Comparison of ENCODE assay signal across 14 cellular contexts in the genomic region with DNA sequence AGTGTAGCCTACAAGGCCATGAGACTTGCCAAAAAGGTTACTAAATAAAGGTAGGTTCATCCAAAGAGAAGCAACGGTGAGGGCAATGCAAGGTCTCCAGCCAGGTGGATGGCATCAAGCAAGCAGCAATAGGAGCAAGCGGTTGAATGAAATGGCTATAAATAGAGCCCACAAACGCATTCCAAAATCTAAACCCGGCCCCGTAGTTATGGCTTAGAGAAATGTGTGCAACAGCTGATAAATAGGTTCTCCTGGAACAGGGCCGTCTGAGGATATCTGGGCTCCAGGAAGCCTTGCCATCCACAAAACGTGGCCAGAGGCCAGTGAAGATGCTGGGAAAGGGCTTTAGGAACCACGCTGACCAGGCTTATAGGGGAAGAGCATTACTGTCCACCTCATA.
A peak's percentile ranks its signal among the peaks of the same experiment; 100 is the strongest.
DNase-seq lines count a peak whose midpoint lies in the region; ATAC-seq and TF ChIP-seq lines count a peak whose summit lies in the region.
"Had no signal": no experiment of that assay in that cellular context is flagged by ENCODE, and none has a peak within 500 bp of the region (broad histone marks: within the 10 kb centered on the region; RNA-seq: fewer than 3 reads in every experiment).

No MANE protein-coding gene starts in this region.

- DNase-seq in cerebellar cortex (ENCODE audit: low spot score): peak; percentile 26
- DNase-seq in right cardiac atrium: peak in 2 of 3 donors; percentile 36 to 69
- no peak for DNase-seq in HCEC 1CT
- DNase-seq in stimulated activated CD8-positive, alpha-beta memory T cell treated with anti-CD3 and anti-CD28 coated beads, Interleukin-4, amount 100 ng/mL, for 48 hours: no peak
- DNase-seq in Ammon's horn (ENCODE audit: low spot score): no peak
- DNase-seq: AML-193; left colon; NCI-H446 treated with DMSO at 0.1 percent for 48 hours; stimulated activated naive CD8-positive, alpha-beta T cell treated with anti-CD3 and anti-CD28 coated beads, Interleukin-15, amount 100 ng/mL, for 72 hours had no signal

- no peaks in the 10 kb centered on the region for H3K79me2 ChIP-seq in DOHH2 (ENCODE audit: control insufficient read depth, low read length)

- H3F3A ChIP-seq in DOHH2 (ENCODE audit: control insufficient read depth, insufficient read depth): 0 out of 2 replicates have a peak, but pooled peaks cover 5% of the 10 kb centered on the region

- H3K27me3 ChIP-seq in DOHH2 (ENCODE audit: control insufficient read depth, low read length): no peaks in the 10 kb centered on the region
- H3K27me3 ChIP-seq in right cardiac atrium (ENCODE audit: control insufficient read depth, insufficient read depth): no peaks in the 10 kb centered on the region
- H3K27me3 ChIP-seq in subcutaneous abdominal adipose tissue (ENCODE audit: control insufficient read depth in 5 of 5, insufficient read depth in 4 of 5, low read length in 5 of 5): peaks cover 0 to 3% (median 0%) of the 10 kb centered on the region in 5 donors
- H3K27me3 ChIP-seq: SJSA1 had no signal

- intact Hi-C loops in right cardiac atrium (cut with DNase I): no loop called here

- H3K4me3 ChIP-seq in DOHH2 (ENCODE audit: low read length) (no peak overlapping the region), right cardiac atrium (ENCODE audit: low read length) (no peak overlapping the region), subcutaneous abdominal adipose tissue (ENCODE audit: low read depth in 1 of 5, low read length in 5 of 5) (no peak overlapping the region)
- H3K4me3 ChIP-seq: prostate gland, SJSA1 had no signal

- no peak for TF ChIP-seq CTCF in DOHH2 (IDR thresholded peaks at IDR 0.05; ENCODE audit: low read depth, low read length, poor library complexity, severe bottlenecking)

- H3K9ac ChIP-seq in subcutaneous abdominal adipose tissue (ENCODE audit: low read length in 5 of 5): no peak overlapping the region

- H3K27ac ChIP-seq in DOHH2 (ENCODE audit: low read depth, low read length): peak overlapping the region; percentile 81
- peak overlapping the region; percentile 54 for H3K27ac ChIP-seq in right cardiac atrium (ENCODE audit: low read length)
- peak overlapping the region; percentile 8 for H3K27ac ChIP-seq in subcutaneous abdominal adipose tissue (ENCODE audit: low read depth, low read length)
- H3K27ac ChIP-seq: SJSA1 had no signal

- ATAC-seq in right cardiac atrium (peak; percentile 9 to 42), GM21390 (IDR thresholded peaks at IDR 0.05; ENCODE audit: unreplicated experiment) (no peak)
- ATAC-seq: left colon; stimulated activated naive CD8-positive, alpha-beta T cell treated with anti-CD3 and anti-CD28 coated beads, Interleukin-15, amount 100 ng/mL, for 72 hours had no signal

- H3K9me2 ChIP-seq in DOHH2 (replicated peaks; ENCODE audit: control insufficient read depth, low read length): no peaks in the 10 kb centered on the region

- peak overlapping the region; percentile 62 for H3K4me2 ChIP-seq in DOHH2 (ENCODE audit: low read length)

- no peaks in the 10 kb centered on the region for H4K20me1 ChIP-seq in DOHH2 (ENCODE audit: control insufficient read depth, insufficient read depth, low read depth, low read length)

- 38% methylated on average over 8 of the region's 8 CpGs for WGBS in right cardiac atrium

- H3K9me3 ChIP-seq in DOHH2 (ENCODE audit: control insufficient read depth, insufficient read depth, low read length) (no peaks in the 10 kb centered on the region), right cardiac atrium (ENCODE audit: control insufficient read depth, low read length) (no peaks in the 10 kb centered on the region), subcutaneous abdominal adipose tissue (ENCODE audit: control insufficient read depth in 5 of 5, low read length in 5 of 5) (peaks cover 0 to 3% (median 0%) of the 10 kb centered on the region in 5 donors)
- H3K9me3 ChIP-seq: prostate gland had no signal

- H3K4me1 ChIP-seq in DOHH2 (ENCODE audit: control insufficient read depth, low read length) (peaks cover 37% of the 10 kb centered on the region), right cardiac atrium (ENCODE audit: control insufficient read depth, insufficient read depth, low read length) (peaks cover 6% of the 10 kb centered on the region), subcutaneous abdominal adipose tissue (ENCODE audit: control insufficient read depth in 5 of 5, insufficient read depth in 5 of 5, low read length in 5 of 5) (peaks cover 0 to 36% (median 21%) of the 10 kb centered on the region in 5 donors)
- H3K4me1 ChIP-seq: prostate gland, SJSA1 had no signal

- H3K36me3 ChIP-seq in DOHH2 (ENCODE audit: control insufficient read depth, low read length) (no peaks in the 10 kb centered on the region), subcutaneous abdominal adipose tissue (ENCODE audit: control insufficient read depth in 5 of 5, insufficient read depth in 5 of 5, low read length in 5 of 5) (no peaks in the 10 kb centered on the region)
- H3K36me3 ChIP-seq: prostate gland, SJSA1 had no signal

Comparison
In these comparisons a context has a peak if more than half of its experiments do, and no peak if none do; other contexts are left out.
1. H3K27ac ChIP-seq: peak in every context shown above with its lines; median percentile 81 in DOHH2; 54 in right cardiac atrium; 8 in subcutaneous abdominal adipose tissue.
2. DNase-seq: peak in cerebellar cortex (single experiment) and right cardiac atrium (2 of 3); none in HCEC 1CT (single experiment), stimulated activated CD8-positive, alpha-beta memory T cell treated with anti-CD3 and anti-CD28 coated beads, Interleukin-4, amount 100 ng/mL, for 48 hours (single experiment) and Ammon's horn (single experiment).